In the genomic region with DNA sequence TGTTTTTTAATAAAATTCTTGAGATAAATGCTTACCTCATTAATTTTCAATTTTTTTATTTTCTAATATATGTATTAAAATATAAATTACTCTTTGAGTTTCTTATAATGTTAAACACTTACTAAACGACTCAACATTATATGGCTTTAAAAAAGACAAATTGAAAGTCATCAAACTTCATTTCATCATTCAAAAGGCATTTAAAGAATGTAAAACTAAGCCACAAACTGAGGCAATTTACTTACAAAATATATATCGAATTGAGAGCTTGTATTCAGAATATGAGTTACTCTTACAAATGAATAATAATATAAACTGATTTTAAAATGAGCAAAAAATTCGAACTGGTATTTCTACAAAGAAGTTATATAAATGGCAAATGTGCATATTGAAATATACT, we compare ENCODE assay signal across 29 cellular contexts.
"Had no signal": no experiment of that assay in that cellular context is flagged by ENCODE, and none has a peak within 500 bp of the region (broad histone marks: within the 10 kb centered on the region; RNA-seq: fewer than 3 reads in every experiment).

No MANE protein-coding gene starts in this region.

- ATAC-seq: activated CD8-positive, alpha-beta memory T cell treated with anti-CD3 and anti-CD28 coated beads, Interleukin-2, amount 10 ng/mL, durations not matched to agents 7 days and 5 days; activated CD8-positive, alpha-beta T cell treated with anti-CD3 and anti-CD28 coated beads for 36 hours; activated naive CD8-positive, alpha-beta T cell treated with anti-CD3 and anti-CD28 coated beads, Interleukin-2, amount 50 U/mL, for 24 hours; body of pancreas; left ventricle myocardium superior; pancreas; psoas muscle had no signal

- H3K36me3 ChIP-seq: colonic mucosa, neutrophil, pancreas, sigmoid colon, tibial nerve had no signal

- DNase-seq: activated CD4-positive, alpha-beta T cell treated with anti-CD3 and anti-CD28 coated beads for 1 hour; activated CD4-positive, alpha-beta T cell treated with anti-CD3 and anti-CD28 coated beads, Interleukin-2, amount 50 U/mL, for 1 hour; activated CD8-positive, alpha-beta memory T cell treated with anti-CD3 and anti-CD28 coated beads, Interleukin-2, amount 10 ng/mL, durations not matched to agents 7 days and 5 days; activated CD8-positive, alpha-beta T cell treated with anti-CD3 and anti-CD28 coated beads for 36 hours; activated naive CD8-positive, alpha-beta T cell treated with anti-CD3 and anti-CD28 coated beads, Interleukin-2, amount 50 U/mL, for 24 hours; activated T-cell treated with anti-CD3 and anti-CD28 coated beads, Interleukin-2, amount 50 U/mL, for 48 hours; anterior cingulate cortex; body of pancreas; colonic mucosa; dorsolateral prefrontal cortex; effector memory CD4-positive, alpha-beta T cell; erythroblast; left ventricle myocardium superior; mammary epithelial cell; naive B cell; nephron progenitor cell; pancreas; psoas muscle; sigmoid colon; stimulated activated CD4-positive, alpha-beta T cell treated with anti-CD3 and anti-CD28 coated beads, Interleukin-15, amount 100 ng/mL, for 24 hours; stimulated activated CD4-positive, alpha-beta T cell treated with anti-CD3 and anti-CD28 coated beads, Interleukin-2, amount 100 ng/mL, for 24 hours; stimulated activated naive CD4-positive, alpha-beta T cell treated with Interleukin-2 at 50 U/mL for 16 hours; SW 1271; T1000 had no signal

- H3K9me3 ChIP-seq: body of pancreas, colonic mucosa, neutrophil, pancreas, psoas muscle, sigmoid colon, tibial nerve had no signal

- H3K4me3 Mint-ChIP-seq: activated CD8-positive, alpha-beta memory T cell treated with anti-CD3 and anti-CD28 coated beads, Interleukin-2, amount 10 ng/mL, durations not matched to agents 7 days and 5 days; activated CD8-positive, alpha-beta T cell treated with anti-CD3 and anti-CD28 coated beads for 36 hours; activated naive CD4-positive, alpha-beta T cell treated with anti-CD3 and anti-CD28 coated beads, Interleukin-2, amount 50 U/mL, for 24 hours; activated naive CD8-positive, alpha-beta T cell treated with anti-CD3 and anti-CD28 coated beads, Interleukin-2, amount 50 U/mL, for 24 hours; naive B cell; nephron progenitor cell; T-helper 1 cell treated with Interleukin-12 subunit alpha and Interleukin-12 subunit beta and Interleukin-4 antibody, amounts not matched to agents 30 μg/mL and 1 μg/mL, for 36 hours had no signal

- H3K27ac Mint-ChIP-seq: activated CD8-positive, alpha-beta memory T cell treated with anti-CD3 and anti-CD28 coated beads, Interleukin-2, amount 10 ng/mL, durations not matched to agents 7 days and 5 days; activated CD8-positive, alpha-beta T cell treated with anti-CD3 and anti-CD28 coated beads for 36 hours; activated naive CD4-positive, alpha-beta T cell treated with anti-CD3 and anti-CD28 coated beads, Interleukin-2, amount 50 U/mL, for 24 hours; activated naive CD8-positive, alpha-beta T cell treated with anti-CD3 and anti-CD28 coated beads, Interleukin-2, amount 50 U/mL, for 24 hours; activated T-helper 2 cell treated with anti-CD3 and anti-CD28 coated beads, Interferon-gamma antibody, Interleukin-2, Interleukin-4, amounts not matched to agents 10 μg/mL and 5 μg/mL and 100 μg/mL, durations not matched to agents 14 hours and 24 hours and 36 hours; nephron progenitor cell; T-helper 1 cell treated with Interleukin-12 subunit alpha and Interleukin-12 subunit beta and Interleukin-4 antibody, amounts not matched to agents 30 μg/mL and 1 μg/mL, for 36 hours had no signal

- H3K4me1 ChIP-seq: body of pancreas, colonic mucosa, pancreas, psoas muscle, tibial nerve had no signal

- H3K36me3 Mint-ChIP-seq: activated CD8-positive, alpha-beta memory T cell treated with anti-CD3 and anti-CD28 coated beads, Interleukin-2, amount 10 ng/mL, durations not matched to agents 7 days and 5 days; activated naive CD4-positive, alpha-beta T cell treated with anti-CD3 and anti-CD28 coated beads, Interleukin-2, amount 50 U/mL, for 24 hours; naive B cell had no signal

- H3K4me1 Mint-ChIP-seq: activated CD8-positive, alpha-beta memory T cell treated with anti-CD3 and anti-CD28 coated beads, Interleukin-2, amount 10 ng/mL, durations not matched to agents 7 days and 5 days; activated naive CD4-positive, alpha-beta T cell treated with anti-CD3 and anti-CD28 coated beads, Interleukin-2, amount 50 U/mL, for 24 hours; activated naive CD8-positive, alpha-beta T cell treated with anti-CD3 and anti-CD28 coated beads, Interleukin-2, amount 50 U/mL, for 24 hours; naive B cell had no signal

- H3K27ac ChIP-seq: body of pancreas, colonic mucosa, dorsolateral prefrontal cortex, neutrophil, pancreas, psoas muscle, sigmoid colon, tibial nerve had no signal

- H3K27me3 Mint-ChIP-seq: activated CD8-positive, alpha-beta memory T cell treated with anti-CD3 and anti-CD28 coated beads, Interleukin-2, amount 10 ng/mL, durations not matched to agents 7 days and 5 days; activated CD8-positive, alpha-beta T cell treated with anti-CD3 and anti-CD28 coated beads for 36 hours; activated naive CD4-positive, alpha-beta T cell treated with anti-CD3 and anti-CD28 coated beads, Interleukin-2, amount 50 U/mL, for 24 hours; activated naive CD8-positive, alpha-beta T cell treated with anti-CD3 and anti-CD28 coated beads, Interleukin-2, amount 50 U/mL, for 24 hours; naive B cell had no signal

- H3K27me3 ChIP-seq: body of pancreas, colonic mucosa, dorsolateral prefrontal cortex, neutrophil, pancreas, sigmoid colon, tibial nerve had no signal

- H3K4me3 ChIP-seq: body of pancreas, colonic mucosa, dorsolateral prefrontal cortex, pancreas, psoas muscle, sigmoid colon, tibial nerve had no signal
